1 cellular context compared by ENCODE assay signal in the genomic region with DNA sequence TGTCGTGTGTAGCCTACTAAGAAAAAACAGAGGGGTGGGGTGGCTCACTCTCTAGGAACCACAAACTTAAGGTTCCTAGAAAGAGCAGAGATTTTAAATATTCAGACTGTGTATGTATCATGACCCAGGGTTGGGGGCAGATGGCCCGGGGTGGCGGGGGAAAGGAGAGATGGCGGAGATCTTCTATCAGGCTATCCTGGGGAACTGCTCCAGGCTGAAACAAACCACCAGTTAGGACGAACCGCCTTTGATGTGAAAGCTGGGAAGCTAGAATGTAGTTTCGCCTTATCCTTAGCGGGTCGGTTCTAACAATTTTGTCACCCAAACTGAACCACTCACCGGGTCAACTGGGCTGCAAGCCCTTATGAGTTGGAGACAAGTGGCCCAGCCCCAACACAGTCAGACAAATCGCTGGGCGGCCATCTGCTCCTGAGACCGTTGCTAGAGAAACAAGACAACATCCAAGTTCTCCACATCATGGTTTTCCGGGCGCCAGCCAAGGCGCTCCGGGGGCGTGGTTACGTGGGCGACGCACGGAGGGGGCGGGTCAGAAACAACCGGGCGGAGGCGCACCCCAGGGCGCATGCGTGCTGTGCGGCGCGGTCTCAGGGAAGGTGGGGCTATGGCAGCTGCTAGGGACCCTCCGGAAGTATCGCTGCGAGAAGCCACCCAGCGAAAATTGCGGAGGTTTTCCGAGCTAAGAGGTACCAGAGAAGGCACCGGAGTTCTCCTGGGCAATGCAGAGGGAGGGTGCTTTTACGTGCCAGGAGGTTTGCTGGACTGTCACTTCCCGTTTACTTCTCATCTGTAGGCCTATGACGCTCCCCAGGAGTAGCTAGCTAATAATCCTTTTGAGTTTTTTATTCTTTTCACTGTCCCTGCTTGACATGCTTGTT.
TF ChIP-seq lines count a peak whose summit lies in the region.

A gene (plus strand): TSS at position 586 of the 896 bp plus-strand sequence. CDS start 37 bp downstream, at position 623.
A gene with protein sequence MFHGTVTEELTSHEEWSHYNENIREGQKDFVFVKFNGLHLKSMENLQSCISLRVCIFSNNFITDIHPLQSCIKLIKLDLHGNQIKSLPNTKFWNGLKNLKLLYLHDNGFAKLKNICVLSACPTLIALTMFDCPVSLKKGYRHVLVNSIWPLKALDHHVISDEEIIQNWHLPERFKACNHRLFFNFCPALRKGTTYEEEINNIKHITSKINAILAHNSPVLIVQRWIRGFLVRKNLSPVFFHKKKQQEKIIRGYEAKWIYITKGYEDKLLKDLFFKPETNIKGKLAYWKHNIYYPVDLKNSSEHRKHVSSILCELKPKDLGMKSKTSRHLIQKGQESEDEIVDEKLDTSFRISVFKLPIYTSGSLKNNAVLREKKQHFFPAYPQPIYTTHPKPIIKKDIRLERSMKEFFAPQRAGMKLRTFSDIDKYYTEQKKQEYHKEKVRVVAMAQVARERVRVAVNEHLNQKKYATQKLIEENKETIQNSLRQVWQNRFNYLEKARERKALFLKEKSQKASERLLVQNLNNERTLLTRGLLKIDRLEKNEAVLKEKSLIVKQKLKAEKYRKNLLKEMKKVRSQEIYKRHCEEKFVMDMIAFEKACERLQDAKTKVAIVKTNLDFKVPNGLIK (minus strand): TSS at position 520 of the 896 bp plus-strand sequence. CDS start 14,492 bp downstream, outside the sequence.

TF ChIP-seq in HepG2, 621 proteins besides CTCF, POLR2A, EP300 and RAD21 (continued from another document and continues in another):
- TF ChIP-seq FOXA1 (IDR thresholded peaks at IDR 0.05) (no peak), FOXA1 (CRISPR knock-in tag; IDR thresholded peaks at IDR 0.05) (no peak), RXRA (CRISPR knock-in tag; IDR thresholded peaks at IDR 0.05) (no peak), ZNF605 (CRISPR knock-in tag; IDR thresholded peaks at IDR 0.05) (no peak), KDM5B (CRISPR knock-in tag; IDR thresholded peaks at IDR 0.05; ENCODE audit: borderline replicate concordance) (peak; percentile 39; the same call in 1 of the 2 replicates), ZC3H4 (CRISPR knock-in tag; IDR thresholded peaks at IDR 0.05; ENCODE audit: borderline replicate concordance) (no peak), MIXL1 (CRISPR knock-in tag; IDR thresholded peaks at IDR 0.05) (0 out of 2 replicates have a peak, but pooled peaks have one; percentile 10), NCOA2 (CRISPR knock-in tag; IDR thresholded peaks at IDR 0.05) (no peak; the same call in 1 of the 2 replicates), ZC3H13 (CRISPR knock-in tag; IDR thresholded peaks at IDR 0.05) (no peak), NFIB (CRISPR knock-in tag; IDR thresholded peaks at IDR 0.05; ENCODE audit: borderline replicate concordance) (no peak), PCBP1 (IDR thresholded peaks at IDR 0.05; ENCODE audit: borderline replicate concordance, low read depth, low read length) (no peak), ZNF841 (CRISPR knock-in tag; IDR thresholded peaks at IDR 0.05; ENCODE audit: borderline replicate concordance) (no peak), ZNF501 (CRISPR knock-in tag; IDR thresholded peaks at IDR 0.05) (peak; percentile 67), ZKSCAN8 (CRISPR knock-in tag; IDR thresholded peaks at IDR 0.05; ENCODE audit: borderline replicate concordance) (no peak; the same call in 1 of the 2 replicates), POGZ (CRISPR knock-in tag; IDR thresholded peaks at IDR 0.05) (peak; percentile 83), ZNF678 (CRISPR knock-in tag; IDR thresholded peaks at IDR 0.05) (no peak), ZNF232 (CRISPR knock-in tag; IDR thresholded peaks at IDR 0.05; ENCODE audit: borderline replicate concordance) (0 out of 2 replicates have a peak, but pooled peaks have one; percentile 26), RFX1 (IDR thresholded peaks at IDR 0.05) (peak; percentile 83; the same call in 1 of the 2 replicates), YY1 (IDR thresholded peaks at IDR 0.05; ENCODE audit: insufficient read depth, insufficient replicate concordance, low read depth, low read length) (peak; percentile 68), ZNF468 (CRISPR knock-in tag; IDR thresholded peaks at IDR 0.05) (no peak), TBX2 (CRISPR knock-in tag; IDR thresholded peaks at IDR 0.05; ENCODE audit: borderline replicate concordance) (no peak; the same call in 1 of the 2 replicates), ZNF143 (CRISPR knock-in tag; IDR thresholded peaks at IDR 0.05) (no peak), ZNF816 (CRISPR knock-in tag; IDR thresholded peaks at IDR 0.05; ENCODE audit: borderline replicate concordance) (no peak), PHF21A (CRISPR knock-in tag; IDR thresholded peaks at IDR 0.05) (peak; percentile 29; the same call in 1 of the 2 replicates), ZNF44 (CRISPR knock-in tag; IDR thresholded peaks at IDR 0.05) (0 out of 2 replicates have a peak, but pooled peaks have one; percentile 25), ZFP36L1 (CRISPR knock-in tag; IDR thresholded peaks at IDR 0.05) (peak; percentile 84), MIER2 (CRISPR knock-in tag; IDR thresholded peaks at IDR 0.05) (no peak), ZNF724P (CRISPR knock-in tag; IDR thresholded peaks at IDR 0.05; ENCODE audit: borderline replicate concordance) (no peak), ZNF138 (CRISPR knock-in tag; IDR thresholded peaks at IDR 0.05; ENCODE audit: low read depth) (no peak), CREB1 (IDR thresholded peaks at IDR 0.05) (peak; percentile 58), CREB1 (CRISPR knock-in tag; IDR thresholded peaks at IDR 0.05) (peak; percentile 64), ZNF556 (CRISPR knock-in tag; IDR thresholded peaks at IDR 0.05; ENCODE audit: borderline replicate concordance) (0 out of 2 replicates have a peak, but pooled peaks have one; percentile 45), YEATS2 (CRISPR knock-in tag; IDR thresholded peaks at IDR 0.05; ENCODE audit: borderline replicate concordance) (peak; percentile 74; the same call in 1 of the 2 replicates), ZNF589 (CRISPR knock-in tag; conservative IDR thresholded peaks at IDR 0.05) (no peak), ONECUT2 (CRISPR knock-in tag; IDR thresholded peaks at IDR 0.05) (no peak), PAX8 (CRISPR knock-in tag; IDR thresholded peaks at IDR 0.05; ENCODE audit: borderline replicate concordance) (no peak), ZNF431 (CRISPR knock-in tag; IDR thresholded peaks at IDR 0.05; ENCODE audit: borderline replicate concordance, low read depth) (no peak), ELF4 (CRISPR knock-in tag; IDR thresholded peaks at IDR 0.05; ENCODE audit: borderline replicate concordance) (no peak), ZNF292 (CRISPR knock-in tag; IDR thresholded peaks at IDR 0.05; ENCODE audit: borderline replicate concordance, low read depth) (no peak), ZNF737 (CRISPR knock-in tag; IDR thresholded peaks at IDR 0.05; ENCODE audit: borderline replicate concordance) (no peak), TCF12 (IDR thresholded peaks at IDR 0.05) (no peak), TCF12 (CRISPR knock-in tag; IDR thresholded peaks at IDR 0.05) (no peak), ZNF260 (CRISPR knock-in tag; IDR thresholded peaks at IDR 0.05; ENCODE audit: borderline replicate concordance, low read depth) (no peak), CCDC6 (CRISPR knock-in tag; IDR thresholded peaks at IDR 0.05) (no peak), SP2 (CRISPR knock-in tag; IDR thresholded peaks at IDR 0.05) (no peak), ZNF282 (IDR thresholded peaks at IDR 0.05; ENCODE audit: partially characterized antibody) (no peak), NFKBIZ (CRISPR knock-in tag; IDR thresholded peaks at IDR 0.05) (no peak), WIZ (CRISPR knock-in tag; IDR thresholded peaks at IDR 0.05) (0 out of 2 replicates have a peak, but pooled peaks have one; percentile 36), FOXK2 (IDR thresholded peaks at IDR 0.05) (no peak)
- TF ChIP-seq, protein P1, sequence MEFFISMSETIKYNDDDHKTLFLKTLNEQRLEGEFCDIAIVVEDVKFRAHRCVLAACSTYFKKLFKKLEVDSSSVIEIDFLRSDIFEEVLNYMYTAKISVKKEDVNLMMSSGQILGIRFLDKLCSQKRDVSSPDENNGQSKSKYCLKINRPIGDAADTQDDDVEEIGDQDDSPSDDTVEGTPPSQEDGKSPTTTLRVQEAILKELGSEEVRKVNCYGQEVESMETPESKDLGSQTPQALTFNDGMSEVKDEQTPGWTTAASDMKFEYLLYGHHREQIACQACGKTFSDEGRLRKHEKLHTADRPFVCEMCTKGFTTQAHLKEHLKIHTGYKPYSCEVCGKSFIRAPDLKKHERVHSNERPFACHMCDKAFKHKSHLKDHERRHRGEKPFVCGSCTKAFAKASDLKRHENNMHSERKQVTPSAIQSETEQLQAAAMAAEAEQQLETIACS (CRISPR knock-in tag; IDR thresholded peaks at IDR 0.05): no peak
- TF ChIP-seq, protein P2, sequence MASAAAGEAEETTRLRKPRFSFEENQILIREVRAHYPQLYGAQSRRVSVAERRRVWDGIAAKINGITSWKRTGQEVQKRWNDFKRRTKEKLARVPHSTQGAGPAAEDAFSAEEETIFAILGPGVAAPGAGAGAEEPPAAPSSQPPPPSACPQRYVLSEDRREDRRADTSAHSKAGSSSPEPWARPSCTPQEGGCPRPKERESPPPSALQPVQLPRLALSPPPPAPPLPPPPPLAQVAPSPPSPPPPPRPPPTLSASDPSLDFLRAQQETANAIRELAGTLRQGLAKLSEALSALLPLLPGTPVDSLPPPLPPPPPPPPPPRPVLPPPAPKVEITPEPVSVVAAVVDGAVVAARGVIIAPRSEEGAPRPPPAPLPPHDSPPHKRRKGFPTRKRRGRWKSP (CRISPR knock-in tag; IDR thresholded peaks at IDR 0.05): no peak
- TF ChIP-seq, protein P3, sequence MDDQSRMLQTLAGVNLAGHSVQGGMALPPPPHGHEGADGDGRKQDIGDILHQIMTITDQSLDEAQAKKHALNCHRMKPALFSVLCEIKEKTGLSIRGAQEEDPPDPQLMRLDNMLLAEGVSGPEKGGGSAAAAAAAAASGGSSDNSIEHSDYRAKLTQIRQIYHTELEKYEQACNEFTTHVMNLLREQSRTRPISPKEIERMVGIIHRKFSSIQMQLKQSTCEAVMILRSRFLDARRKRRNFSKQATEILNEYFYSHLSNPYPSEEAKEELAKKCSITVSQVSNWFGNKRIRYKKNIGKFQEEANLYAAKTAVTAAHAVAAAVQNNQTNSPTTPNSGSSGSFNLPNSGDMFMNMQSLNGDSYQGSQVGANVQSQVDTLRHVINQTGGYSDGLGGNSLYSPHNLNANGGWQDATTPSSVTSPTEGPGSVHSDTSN (CRISPR knock-in tag; IDR thresholded peaks at IDR 0.05; ENCODE audit: borderline replicate concordance): no peak
- TF ChIP-seq, protein P4, sequence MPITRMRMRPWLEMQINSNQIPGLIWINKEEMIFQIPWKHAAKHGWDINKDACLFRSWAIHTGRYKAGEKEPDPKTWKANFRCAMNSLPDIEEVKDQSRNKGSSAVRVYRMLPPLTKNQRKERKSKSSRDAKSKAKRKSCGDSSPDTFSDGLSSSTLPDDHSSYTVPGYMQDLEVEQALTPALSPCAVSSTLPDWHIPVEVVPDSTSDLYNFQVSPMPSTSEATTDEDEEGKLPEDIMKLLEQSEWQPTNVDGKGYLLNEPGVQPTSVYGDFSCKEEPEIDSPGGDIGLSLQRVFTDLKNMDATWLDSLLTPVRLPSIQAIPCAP (CRISPR knock-in tag; IDR thresholded peaks at IDR 0.05; ENCODE audit: low read depth): no peak
- TF ChIP-seq, protein P5, sequence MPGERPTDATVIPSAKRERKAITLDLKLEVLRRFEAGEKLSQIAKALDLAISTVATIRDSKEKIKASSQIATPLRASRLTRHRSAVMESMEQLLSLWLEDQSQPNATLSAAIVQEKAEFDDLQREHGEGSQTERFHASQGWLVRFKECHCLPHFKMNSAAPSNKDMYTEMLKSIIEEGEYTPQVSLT (CRISPR knock-in tag; IDR thresholded peaks at IDR 0.05; ENCODE audit: borderline replicate concordance, low read depth): no peak
- TF ChIP-seq, protein P6, sequence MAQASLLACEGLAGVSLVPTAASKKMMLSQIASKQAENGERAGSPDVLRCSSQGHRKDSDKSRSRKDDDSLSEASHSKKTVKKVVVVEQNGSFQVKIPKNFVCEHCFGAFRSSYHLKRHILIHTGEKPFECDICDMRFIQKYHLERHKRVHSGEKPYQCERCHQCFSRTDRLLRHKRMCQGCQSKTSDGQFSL (CRISPR knock-in tag; IDR thresholded peaks at IDR 0.05): no peak
- TF ChIP-seq, protein P7, sequence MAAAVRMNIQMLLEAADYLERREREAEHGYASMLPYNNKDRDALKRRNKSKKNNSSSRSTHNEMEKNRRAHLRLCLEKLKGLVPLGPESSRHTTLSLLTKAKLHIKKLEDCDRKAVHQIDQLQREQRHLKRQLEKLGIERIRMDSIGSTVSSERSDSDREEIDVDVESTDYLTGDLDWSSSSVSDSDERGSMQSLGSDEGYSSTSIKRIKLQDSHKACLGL (CRISPR knock-in tag; IDR thresholded peaks at IDR 0.05): no peak
- TF ChIP-seq, protein P8, sequence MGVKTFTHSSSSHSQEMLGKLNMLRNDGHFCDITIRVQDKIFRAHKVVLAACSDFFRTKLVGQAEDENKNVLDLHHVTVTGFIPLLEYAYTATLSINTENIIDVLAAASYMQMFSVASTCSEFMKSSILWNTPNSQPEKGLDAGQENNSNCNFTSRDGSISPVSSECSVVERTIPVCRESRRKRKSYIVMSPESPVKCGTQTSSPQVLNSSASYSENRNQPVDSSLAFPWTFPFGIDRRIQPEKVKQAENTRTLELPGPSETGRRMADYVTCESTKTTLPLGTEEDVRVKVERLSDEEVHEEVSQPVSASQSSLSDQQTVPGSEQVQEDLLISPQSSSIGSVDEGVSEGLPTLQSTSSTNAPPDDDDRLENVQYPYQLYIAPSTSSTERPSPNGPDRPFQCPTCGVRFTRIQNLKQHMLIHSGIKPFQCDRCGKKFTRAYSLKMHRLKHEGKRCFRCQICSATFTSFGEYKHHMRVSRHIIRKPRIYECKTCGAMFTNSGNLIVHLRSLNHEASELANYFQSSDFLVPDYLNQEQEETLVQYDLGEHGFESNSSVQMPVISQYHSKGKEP (CRISPR knock-in tag; IDR thresholded peaks at IDR 0.05): 0 out of 2 replicates have a peak, but pooled peaks have one; percentile 27
- TF ChIP-seq, protein P9, sequence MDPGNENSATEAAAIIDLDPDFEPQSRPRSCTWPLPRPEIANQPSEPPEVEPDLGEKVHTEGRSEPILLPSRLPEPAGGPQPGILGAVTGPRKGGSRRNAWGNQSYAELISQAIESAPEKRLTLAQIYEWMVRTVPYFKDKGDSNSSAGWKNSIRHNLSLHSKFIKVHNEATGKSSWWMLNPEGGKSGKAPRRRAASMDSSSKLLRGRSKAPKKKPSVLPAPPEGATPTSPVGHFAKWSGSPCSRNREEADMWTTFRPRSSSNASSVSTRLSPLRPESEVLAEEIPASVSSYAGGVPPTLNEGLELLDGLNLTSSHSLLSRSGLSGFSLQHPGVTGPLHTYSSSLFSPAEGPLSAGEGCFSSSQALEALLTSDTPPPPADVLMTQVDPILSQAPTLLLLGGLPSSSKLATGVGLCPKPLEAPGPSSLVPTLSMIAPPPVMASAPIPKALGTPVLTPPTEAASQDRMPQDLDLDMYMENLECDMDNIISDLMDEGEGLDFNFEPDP (CRISPR knock-in tag; conservative IDR thresholded peaks at IDR 0.05): no peak
- TF ChIP-seq, protein P10, sequence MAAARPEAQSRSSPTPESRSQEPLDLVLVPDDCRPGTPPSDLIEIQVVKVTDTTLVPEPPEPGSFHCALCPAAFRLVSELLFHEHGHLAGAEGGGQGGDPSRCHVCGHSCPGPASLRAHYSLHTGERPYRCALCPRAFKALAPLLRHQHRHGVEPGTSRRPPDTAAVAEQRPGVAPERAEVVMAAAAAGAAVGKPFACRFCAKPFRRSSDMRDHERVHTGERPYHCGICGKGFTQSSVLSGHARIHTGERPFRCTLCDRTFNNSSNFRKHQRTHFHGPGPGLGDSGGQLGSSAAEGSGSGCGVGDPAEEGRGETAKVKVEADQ (CRISPR knock-in tag; IDR thresholded peaks at IDR 0.05; ENCODE audit: borderline replicate concordance): no peak
